Comparison of ENCODE assay signal across 10 cellular contexts in the genomic region with DNA sequence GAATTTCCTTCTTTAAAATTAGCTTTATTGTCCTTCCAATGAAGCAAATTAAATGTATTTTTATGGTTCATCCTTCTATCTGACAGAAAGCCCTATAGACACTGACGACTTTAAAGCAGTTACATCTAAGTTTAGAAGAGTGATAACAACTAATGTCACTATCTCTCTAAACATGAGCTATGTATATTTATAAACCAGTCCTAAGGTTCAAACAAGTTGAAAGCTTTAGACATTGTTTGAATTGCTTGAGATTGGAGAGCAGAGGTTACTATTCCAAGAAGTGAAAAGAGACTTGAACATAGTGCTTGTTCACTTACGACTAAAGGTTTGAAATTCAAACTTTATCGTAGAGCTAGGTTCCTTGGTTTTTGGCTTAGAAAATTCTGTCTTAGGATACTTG. TPM values are rescaled to one million over a fixed set of nuclear protein-coding genes. Genes with fewer than 3 reads are reported as not detected.
"Had no signal": no experiment of that assay in that cellular context is flagged by ENCODE, and none has a peak within 500 bp of the region (broad histone marks: within the 10 kb centered on the region; RNA-seq: fewer than 3 reads in every experiment).

No MANE protein-coding gene starts in this region.

- DNase-seq: GM23248, GOT3, H7, HFFc6, KBM-7 had no signal

- H3K4me3 ChIP-seq: GM23248, HAP-1 had no signal

- H3K9me3 ChIP-seq: HAP-1 had no signal

- FAIRE-seq: HepG2 had no signal

- H3K27ac ChIP-seq: GM23248, HL-60 had no signal

- ATAC-seq: HCT116, HepG2 had no signal

- H3K4me1 ChIP-seq: HAP-1 had no signal

RNA-seq across cellular contexts. Expression of gene MAP7D2, which starts 55.2 kb away (rescaled TPM):
- total RNA-seq: HT1080 had no signal
